ENCODE assay signal across 1 cellular context in the genomic region with DNA sequence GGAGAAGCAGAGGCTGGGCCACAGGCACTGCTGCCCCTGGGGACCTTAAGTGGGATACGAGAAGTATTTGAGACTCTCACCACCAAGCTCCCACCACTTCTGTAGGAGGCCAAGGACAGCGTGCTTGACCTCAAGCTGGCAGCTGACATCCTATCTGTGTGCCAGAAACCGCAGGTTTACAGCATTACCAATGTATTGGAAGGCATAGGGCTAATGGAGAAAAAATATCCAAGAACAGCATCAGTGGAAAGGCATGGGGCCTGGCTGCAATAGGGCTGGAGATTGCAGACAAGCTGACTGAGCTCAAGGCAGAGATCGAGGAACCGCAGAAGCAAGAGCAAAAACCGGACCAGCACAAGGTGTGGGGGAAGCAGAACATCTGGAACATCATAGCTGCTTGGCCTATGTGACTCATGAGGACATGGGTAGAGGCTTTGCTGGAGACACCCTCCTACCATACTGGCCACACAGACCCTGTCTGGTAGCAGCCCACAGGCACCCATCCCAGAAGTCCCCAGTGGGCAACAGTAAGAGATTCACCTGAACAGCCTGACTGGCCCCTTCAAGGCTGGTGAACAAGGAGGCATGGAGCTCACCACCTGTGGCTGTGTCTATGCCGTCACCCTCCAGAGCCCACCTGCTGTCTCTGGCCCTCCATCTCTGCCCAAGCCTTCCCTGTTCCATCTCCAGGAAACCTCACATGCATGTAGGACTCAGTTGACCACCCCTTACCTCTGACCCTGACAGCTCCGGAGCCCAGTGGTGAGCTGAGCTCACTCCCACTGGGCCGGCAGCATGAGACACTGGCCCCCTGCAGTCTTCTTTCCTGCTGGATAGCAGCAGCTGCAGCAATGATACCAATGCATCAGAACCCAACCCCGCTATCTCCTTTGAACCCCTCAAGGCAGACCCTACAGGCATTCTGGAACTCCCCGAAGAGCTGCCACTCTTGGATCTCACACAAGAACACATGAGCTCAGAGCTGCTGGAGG.
TF ChIP-seq lines count a peak whose summit lies in the region.

No MANE protein-coding gene starts in this region.

TF ChIP-seq in WTC11, 78 proteins besides CTCF, POLR2A, EP300 and RAD21 (continued from another document):
- TF ChIP-seq, protein P1, sequence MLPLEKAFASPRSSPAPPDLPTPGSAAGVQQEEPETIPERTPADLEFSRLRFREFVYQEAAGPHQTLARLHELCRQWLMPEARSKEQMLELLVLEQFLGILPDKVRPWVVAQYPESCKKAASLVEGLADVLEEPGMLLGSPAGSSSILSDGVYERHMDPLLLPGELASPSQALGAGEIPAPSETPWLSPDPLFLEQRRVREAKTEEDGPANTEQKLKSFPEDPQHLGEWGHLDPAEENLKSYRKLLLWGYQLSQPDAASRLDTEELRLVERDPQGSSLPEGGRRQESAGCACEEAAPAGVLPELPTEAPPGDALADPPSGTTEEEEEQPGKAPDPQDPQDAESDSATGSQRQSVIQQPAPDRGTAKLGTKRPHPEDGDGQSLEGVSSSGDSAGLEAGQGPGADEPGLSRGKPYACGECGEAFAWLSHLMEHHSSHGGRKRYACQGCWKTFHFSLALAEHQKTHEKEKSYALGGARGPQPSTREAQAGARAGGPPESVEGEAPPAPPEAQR (CRISPR knock-in tag; IDR thresholded peaks at IDR 0.05), result no peak
- TF ChIP-seq KAT7 (CRISPR knock-in tag; IDR thresholded peaks at IDR 0.05; ENCODE audit: borderline replicate concordance), result no peak
- TF ChIP-seq, protein P2, sequence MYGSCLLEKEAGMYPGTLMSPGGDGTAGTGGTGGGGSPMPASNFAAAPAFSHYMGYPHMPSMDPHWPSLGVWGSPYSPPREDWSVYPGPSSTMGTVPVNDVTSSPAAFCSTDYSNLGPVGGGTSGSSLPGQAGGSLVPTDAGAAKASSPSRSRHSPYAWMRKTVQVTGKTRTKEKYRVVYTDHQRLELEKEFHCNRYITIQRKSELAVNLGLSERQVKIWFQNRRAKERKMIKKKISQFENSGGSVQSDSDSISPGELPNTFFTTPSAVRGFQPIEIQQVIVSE (CRISPR knock-in tag; IDR thresholded peaks at IDR 0.05; ENCODE audit: borderline replicate concordance), result no peak
